1 cellular context compared by ENCODE assay signal in genomic region chr6:31462964-31463940, GRCh38.
A peak's percentile ranks its signal among the peaks of the same experiment; 100 is the strongest.
TF ChIP-seq lines count a peak whose summit lies in the region.

No MANE protein-coding gene starts in this region.

TF ChIP-seq in GM12878, 131 proteins besides CTCF, POLR2A, EP300 and RAD21 (continues in another document):
- TF ChIP-seq HDGF (IDR thresholded peaks at IDR 0.05) (no peak; the same call in 1 of the 2 replicates), JUND (IDR thresholded peaks at IDR 0.05; ENCODE audit: low read depth, low read length) (no peak), BRCA1 (IDR thresholded peaks at IDR 0.05; ENCODE audit: low read depth, low read length) (no peak), ZNF207 (IDR thresholded peaks at IDR 0.05; ENCODE audit: borderline replicate concordance) (0 out of 2 replicates have a peak, but pooled peaks have one; percentile 44), POLR2AphosphoS2 (IDR thresholded peaks at IDR 0.05; ENCODE audit: low read depth, low read length) (peak; percentile 97), KAT2A (conservative IDR thresholded peaks at IDR 0.05; ENCODE audit: control insufficient read depth, low read depth, low read length) (no peak), SP1 (IDR thresholded peaks at IDR 0.05; ENCODE audit: low read depth, low read length) (peak; percentile 81), ZNF622 (IDR thresholded peaks at IDR 0.05) (no peak), ZNF592 (IDR thresholded peaks at IDR 0.05) (no peak), EGR1 (IDR thresholded peaks at IDR 0.05; ENCODE audit: borderline replicate concordance in 1 of 2, low read depth in 2 of 2, low read length in 2 of 2) (no peak), ZNF384 (IDR thresholded peaks at IDR 0.05; ENCODE audit: borderline replicate concordance, low read depth, low read length) (no peak), RAD51 (IDR thresholded peaks at IDR 0.05) (no peak; the same call in 1 of the 2 replicates), RBBP5 (conservative IDR thresholded peaks at IDR 0.05) (no peak), CREB1 (IDR thresholded peaks at IDR 0.05; ENCODE audit: low read depth) (peak; percentile 97), JUNB (IDR thresholded peaks at IDR 0.05) (no peak), TCF7 (IDR thresholded peaks at IDR 0.05; ENCODE audit: borderline replicate concordance) (no peak), NFXL1 (IDR thresholded peaks at IDR 0.05; ENCODE audit: borderline replicate concordance) (no peak), PAX5 (IDR thresholded peaks at IDR 0.05; ENCODE audit: borderline replicate concordance, low read depth, low read length) (no peak; the same call in 1 of the 2 replicates), MTA2 (IDR thresholded peaks at IDR 0.05; ENCODE audit: low read depth) (no peak; the same call in 1 of the 2 replicates), TCF12 (IDR thresholded peaks at IDR 0.05; ENCODE audit: low read depth, low read length) (peak; percentile 61; the same call in 1 of the 2 replicates), MEF2B (IDR thresholded peaks at IDR 0.05; ENCODE audit: partially characterized antibody, poor library complexity, severe bottlenecking) (peak; percentile 27), NFIC (IDR thresholded peaks at IDR 0.05; ENCODE audit: low read depth, low read length) (no peak), E2F8 (IDR thresholded peaks at IDR 0.05; ENCODE audit: low read depth, partially characterized antibody) (no peak), KLF5 (IDR thresholded peaks at IDR 0.05; ENCODE audit: partially characterized antibody) (no peak), RUNX3 (IDR thresholded peaks at IDR 0.05; ENCODE audit: low read length) (peak; percentile 29; the same call in 1 of the 2 replicates), DPF2 (IDR thresholded peaks at IDR 0.05) (no peak), ZSCAN29 (IDR thresholded peaks at IDR 0.05) (no peak), HDAC6 (IDR thresholded peaks at IDR 0.05; ENCODE audit: unreplicated experiment) (no peak), CEBPZ (IDR thresholded peaks at IDR 0.05; ENCODE audit: low read depth, low read length) (no peak), SRF (IDR thresholded peaks at IDR 0.05; ENCODE audit: low read depth in 2 of 2, low read length in 2 of 2) (no peak), WRNIP1 (IDR thresholded peaks at IDR 0.05; ENCODE audit: borderline replicate concordance, low read depth, low read length) (no peak), NKRF (conservative IDR thresholded peaks at IDR 0.05) (peak; percentile 51; the same call in 1 of the 2 replicates), EZH2 (IDR thresholded peaks at IDR 0.05; ENCODE audit: borderline replicate concordance, control insufficient read depth, low read depth, low read length) (no peak), ZNF217 (IDR thresholded peaks at IDR 0.05) (no peak)
- TF ChIP-seq, protein P1, sequence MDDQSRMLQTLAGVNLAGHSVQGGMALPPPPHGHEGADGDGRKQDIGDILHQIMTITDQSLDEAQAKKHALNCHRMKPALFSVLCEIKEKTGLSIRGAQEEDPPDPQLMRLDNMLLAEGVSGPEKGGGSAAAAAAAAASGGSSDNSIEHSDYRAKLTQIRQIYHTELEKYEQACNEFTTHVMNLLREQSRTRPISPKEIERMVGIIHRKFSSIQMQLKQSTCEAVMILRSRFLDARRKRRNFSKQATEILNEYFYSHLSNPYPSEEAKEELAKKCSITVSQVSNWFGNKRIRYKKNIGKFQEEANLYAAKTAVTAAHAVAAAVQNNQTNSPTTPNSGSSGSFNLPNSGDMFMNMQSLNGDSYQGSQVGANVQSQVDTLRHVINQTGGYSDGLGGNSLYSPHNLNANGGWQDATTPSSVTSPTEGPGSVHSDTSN (IDR thresholded peaks at IDR 0.05; ENCODE audit: insufficient replicate concordance, low read depth, low read length), result no peak
- TF ChIP-seq, protein P2, sequence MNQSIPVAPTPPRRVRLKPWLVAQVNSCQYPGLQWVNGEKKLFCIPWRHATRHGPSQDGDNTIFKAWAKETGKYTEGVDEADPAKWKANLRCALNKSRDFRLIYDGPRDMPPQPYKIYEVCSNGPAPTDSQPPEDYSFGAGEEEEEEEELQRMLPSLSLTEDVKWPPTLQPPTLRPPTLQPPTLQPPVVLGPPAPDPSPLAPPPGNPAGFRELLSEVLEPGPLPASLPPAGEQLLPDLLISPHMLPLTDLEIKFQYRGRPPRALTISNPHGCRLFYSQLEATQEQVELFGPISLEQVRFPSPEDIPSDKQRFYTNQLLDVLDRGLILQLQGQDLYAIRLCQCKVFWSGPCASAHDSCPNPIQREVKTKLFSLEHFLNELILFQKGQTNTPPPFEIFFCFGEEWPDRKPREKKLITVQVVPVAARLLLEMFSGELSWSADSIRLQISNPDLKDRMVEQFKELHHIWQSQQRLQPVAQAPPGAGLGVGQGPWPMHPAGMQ (IDR thresholded peaks at IDR 0.05; ENCODE audit: borderline replicate concordance), result no peak
- TF ChIP-seq, protein P3, sequence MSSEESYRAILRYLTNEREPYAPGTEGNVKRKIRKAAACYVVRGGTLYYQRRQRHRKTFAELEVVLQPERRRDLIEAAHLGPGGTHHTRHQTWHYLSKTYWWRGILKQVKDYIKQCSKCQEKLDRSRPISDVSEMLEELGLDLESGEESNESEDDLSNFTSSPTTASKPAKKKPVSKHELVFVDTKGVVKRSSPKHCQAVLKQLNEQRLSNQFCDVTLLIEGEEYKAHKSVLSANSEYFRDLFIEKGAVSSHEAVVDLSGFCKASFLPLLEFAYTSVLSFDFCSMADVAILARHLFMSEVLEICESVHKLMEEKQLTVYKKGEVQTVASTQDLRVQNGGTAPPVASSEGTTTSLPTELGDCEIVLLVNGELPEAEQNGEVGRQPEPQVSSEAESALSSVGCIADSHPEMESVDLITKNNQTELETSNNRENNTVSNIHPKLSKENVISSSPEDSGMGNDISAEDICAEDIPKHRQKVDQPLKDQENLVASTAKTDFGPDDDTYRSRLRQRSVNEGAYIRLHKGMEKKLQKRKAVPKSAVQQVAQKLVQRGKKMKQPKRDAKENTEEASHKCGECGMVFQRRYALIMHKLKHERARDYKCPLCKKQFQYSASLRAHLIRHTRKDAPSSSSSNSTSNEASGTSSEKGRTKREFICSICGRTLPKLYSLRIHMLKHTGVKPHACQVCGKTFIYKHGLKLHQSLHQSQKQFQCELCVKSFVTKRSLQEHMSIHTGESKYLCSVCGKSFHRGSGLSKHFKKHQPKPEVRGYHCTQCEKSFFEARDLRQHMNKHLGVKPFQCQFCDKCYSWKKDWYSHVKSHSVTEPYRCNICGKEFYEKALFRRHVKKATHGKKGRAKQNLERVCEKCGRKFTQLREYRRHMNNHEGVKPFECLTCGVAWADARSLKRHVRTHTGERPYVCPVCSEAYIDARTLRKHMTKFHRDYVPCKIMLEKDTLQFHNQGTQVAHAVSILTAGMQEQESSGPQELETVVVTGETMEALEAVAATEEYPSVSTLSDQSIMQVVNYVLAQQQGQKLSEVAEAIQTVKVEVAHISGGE (CRISPR knock-in tag; IDR thresholded peaks at IDR 0.05), result no peak
- TF ChIP-seq, protein P4, sequence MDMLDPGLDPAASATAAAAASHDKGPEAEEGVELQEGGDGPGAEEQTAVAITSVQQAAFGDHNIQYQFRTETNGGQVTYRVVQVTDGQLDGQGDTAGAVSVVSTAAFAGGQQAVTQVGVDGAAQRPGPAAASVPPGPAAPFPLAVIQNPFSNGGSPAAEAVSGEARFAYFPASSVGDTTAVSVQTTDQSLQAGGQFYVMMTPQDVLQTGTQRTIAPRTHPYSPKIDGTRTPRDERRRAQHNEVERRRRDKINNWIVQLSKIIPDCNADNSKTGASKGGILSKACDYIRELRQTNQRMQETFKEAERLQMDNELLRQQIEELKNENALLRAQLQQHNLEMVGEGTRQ (IDR thresholded peaks at IDR 0.05; ENCODE audit: borderline replicate concordance, low read depth, low read length), result no peak; the same call in 1 of the 2 replicates
- TF ChIP-seq, protein P5, sequence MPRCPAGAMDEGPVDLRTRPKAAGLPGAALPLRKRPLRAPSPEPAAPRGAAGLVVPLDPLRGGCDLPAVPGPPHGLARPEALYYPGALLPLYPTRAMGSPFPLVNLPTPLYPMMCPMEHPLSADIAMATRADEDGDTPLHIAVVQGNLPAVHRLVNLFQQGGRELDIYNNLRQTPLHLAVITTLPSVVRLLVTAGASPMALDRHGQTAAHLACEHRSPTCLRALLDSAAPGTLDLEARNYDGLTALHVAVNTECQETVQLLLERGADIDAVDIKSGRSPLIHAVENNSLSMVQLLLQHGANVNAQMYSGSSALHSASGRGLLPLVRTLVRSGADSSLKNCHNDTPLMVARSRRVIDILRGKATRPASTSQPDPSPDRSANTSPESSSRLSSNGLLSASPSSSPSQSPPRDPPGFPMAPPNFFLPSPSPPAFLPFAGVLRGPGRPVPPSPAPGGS (IDR thresholded peaks at IDR 0.05; ENCODE audit: borderline replicate concordance, insufficient read depth, low read depth, low read length, poor library complexity, severe bottlenecking), result no peak
